Comparison of ENCODE assay signal across 22 cellular contexts in the genomic region with DNA sequence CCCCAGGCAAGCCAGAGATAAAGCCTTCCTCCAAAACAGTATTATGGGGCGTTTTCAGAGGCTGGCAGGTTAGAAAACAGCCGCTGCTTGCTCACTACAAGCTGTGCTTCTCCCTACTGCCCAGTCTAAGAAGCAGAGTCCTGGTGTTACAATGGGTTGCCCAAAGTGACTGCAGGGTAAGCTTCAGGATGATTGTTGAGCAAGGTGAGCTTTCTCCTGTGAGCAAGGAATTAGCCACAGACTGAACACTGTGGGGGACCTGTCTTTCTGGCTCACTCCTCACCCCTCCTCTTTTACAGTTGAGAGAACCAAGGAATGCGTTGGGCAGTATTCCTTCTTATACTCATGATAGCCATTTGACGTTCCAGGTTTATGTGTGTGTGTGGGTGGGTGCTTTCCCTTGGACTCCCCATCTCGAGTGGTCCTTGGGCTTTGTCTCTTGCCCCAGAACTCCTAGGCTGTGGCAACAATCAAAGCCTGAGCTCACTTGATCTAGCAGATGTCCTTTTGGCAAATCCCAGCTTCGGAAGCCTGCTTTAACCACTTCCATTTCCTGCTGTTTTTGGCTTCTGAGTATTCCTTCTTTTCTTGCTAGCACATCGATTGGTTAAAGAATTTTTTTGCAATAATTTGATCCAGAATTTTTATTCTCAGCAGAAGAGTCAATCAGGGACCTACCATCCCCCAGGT. TPM values are rescaled to one million over a fixed set of nuclear protein-coding genes. Genes with fewer than 3 reads are reported as not detected.
DNase-seq lines count a peak whose midpoint lies in the region; ATAC-seq and TF ChIP-seq lines count a peak whose summit lies in the region.
"Had no signal": no experiment of that assay in that cellular context is flagged by ENCODE, and none has a peak within 500 bp of the region (broad histone marks: within the 10 kb centered on the region; RNA-seq: fewer than 3 reads in every experiment).

No MANE protein-coding gene starts in this region.

- H3K27ac ChIP-seq in CD8-positive, alpha-beta T cell (ENCODE audit: low read depth, low read length) = no peak overlapping the region
- H3K27ac ChIP-seq in aorta (ENCODE audit: low read depth in 1 of 2, low read length in 2 of 2) = peak overlapping the region in 1 of 2 donors; percentile 56
- H3K27ac ChIP-seq in transverse colon = no peak overlapping the region
- H3K27ac ChIP-seq: spleen had no signal

- TF ChIP-seq CTCF in CD8-positive, alpha-beta T cell (IDR thresholded peaks at IDR 0.05) = no peak
- no peak for TF ChIP-seq CTCF in transverse colon (IDR thresholded peaks at IDR 0.05)

- no peak overlapping the region for H3K4me3 ChIP-seq in CD8-positive, alpha-beta T cell (ENCODE audit: low read depth, low read length)
- H3K4me3 ChIP-seq in aorta (ENCODE audit: low read length in 2 of 2) = no peak overlapping the region
- H3K4me3 ChIP-seq in transverse colon = no peak overlapping the region
- H3K4me3 ChIP-seq: spleen had no signal

- H3K4me3 Mint-ChIP-seq in CD8-positive, alpha-beta T cell = no peak overlapping the region
- no peak overlapping the region for H3K4me3 Mint-ChIP-seq in T-cell
- H3K4me3 Mint-ChIP-seq in effector memory CD8-positive, alpha-beta T cell = no peak overlapping the region
- H3K4me3 Mint-ChIP-seq in natural killer cell treated with Interleukin-12 subunit alpha and Interleukin-12 subunit beta and Interleukin-15 and Interleukin-18, amount 100 ng/mL, for 72 hours = no peak overlapping the region
- H3K4me3 Mint-ChIP-seq: activated CD4-positive, alpha-beta T cell treated with anti-CD3 and anti-CD28 coated beads, Interleukin-2, amount 10 ng/mL, durations not matched to agents 7 days and 5 days; activated naive CD8-positive, alpha-beta T cell treated with anti-CD3 and anti-CD28 coated beads, Interleukin-2, amount 10 ng/mL, durations not matched to agents 7 days and 5 days; CD14-positive monocyte; T-helper 1 cell treated with Interleukin-12 subunit alpha and Interleukin-12 subunit beta and Interleukin-4 antibody, amounts not matched to agents 30 μg/mL and 1 μg/mL, for 36 hours had no signal

- no peaks in the 10 kb centered on the region for H3K27me3 Mint-ChIP-seq in CD8-positive, alpha-beta T cell (ENCODE audit: low read depth)
- H3K27me3 Mint-ChIP-seq in T-cell = no peaks in the 10 kb centered on the region
- H3K27me3 Mint-ChIP-seq in effector memory CD8-positive, alpha-beta T cell = no peaks in the 10 kb centered on the region
- H3K27me3 Mint-ChIP-seq in natural killer cell treated with Interleukin-12 subunit alpha and Interleukin-12 subunit beta and Interleukin-15 and Interleukin-18, amount 100 ng/mL, for 72 hours = no peaks in the 10 kb centered on the region
- H3K27me3 Mint-ChIP-seq: activated CD4-positive, alpha-beta T cell treated with anti-CD3 and anti-CD28 coated beads, Interleukin-2, amount 10 ng/mL, durations not matched to agents 7 days and 5 days; activated naive CD8-positive, alpha-beta T cell treated with anti-CD3 and anti-CD28 coated beads, Interleukin-2, amount 10 ng/mL, durations not matched to agents 7 days and 5 days had no signal

- 88 to 92% methylated on average over 7 of the region's 7 CpGs for WGBS in aorta, 2 donors
- 92 to 97% methylated on average over 3 to 7 of the region's 7 CpGs for WGBS in transverse colon (ENCODE audit: low coverage in 1 of 2), 2 donors

- peaks cover 86% of the 10 kb centered on the region for H3K36me3 ChIP-seq in CD8-positive, alpha-beta T cell (ENCODE audit: insufficient read depth, low read length)
- H3K36me3 ChIP-seq in aorta (ENCODE audit: control insufficient read depth in 1 of 2, insufficient read depth in 2 of 2, low read length in 1 of 2) (peaks cover 10 to 21% of the 10 kb centered on the region in 2 donors), transverse colon (peaks cover 0 to 80% (median 38%) of the 10 kb centered on the region in 4 donors)

- intact Hi-C loops in CD8-positive, alpha-beta T cell (cut with DNase I, micrococcal nuclease) = no loop called here
- intact Hi-C loops in aorta (cut with DNase I) (no loop called here), transverse colon (cut with DNase I; ENCODE audit: low total_unique reads) (no loop called here)

- no peak for TF ChIP-seq EP300 in transverse colon (IDR thresholded peaks at IDR 0.05; ENCODE audit: low read depth)

- CTCF ChIA-PET in CD8-positive, alpha-beta T cell (lab: Charles Lee) = interaction anchor here (0.7 to 1.6 kb wide), 2 partner anchors 30 to 187 kb away, joined by 3 to 5 read pairs; no protein-coding TSS in a partner anchor
- CTCF ChIA-PET in T-cell (lab: Charles Lee) = no interaction called here

- POLR2A ChIA-PET in CD8-positive, alpha-beta T cell (lab: Charles Lee) = no interaction called here
- POLR2A ChIA-PET in T-cell (lab: Charles Lee) = no interaction called here

- H3K27ac Mint-ChIP-seq in CD8-positive, alpha-beta T cell = peak overlapping the region; percentile 58
- H3K27ac Mint-ChIP-seq in T-cell = peak overlapping the region; percentile 32 to 45
- peak overlapping the region; percentile 5 to 80 for H3K27ac Mint-ChIP-seq in effector memory CD8-positive, alpha-beta T cell
- peak overlapping the region; percentile 34 to 35 for H3K27ac Mint-ChIP-seq in natural killer cell treated with Interleukin-12 subunit alpha and Interleukin-12 subunit beta and Interleukin-15 and Interleukin-18, amount 100 ng/mL, for 72 hours
- H3K27ac Mint-ChIP-seq: activated naive CD8-positive, alpha-beta T cell treated with anti-CD3 and anti-CD28 coated beads, Interleukin-2, amount 10 ng/mL, durations not matched to agents 7 days and 5 days; T-helper 1 cell treated with Interleukin-12 subunit alpha and Interleukin-12 subunit beta and Interleukin-4 antibody, amounts not matched to agents 30 μg/mL and 1 μg/mL, for 36 hours had no signal

- H3K4me1 ChIP-seq in CD8-positive, alpha-beta T cell (ENCODE audit: insufficient read depth, low read length) = no peaks in the 10 kb centered on the region
- H3K4me1 ChIP-seq in aorta (ENCODE audit: control insufficient read depth in 1 of 2, insufficient read depth in 2 of 2, low read length in 2 of 2) (peaks cover 4 to 5% of the 10 kb centered on the region in 2 donors), transverse colon (peaks cover 4 to 18% (median 7%) of the 10 kb centered on the region in 4 donors)
- H3K4me1 ChIP-seq: spleen had no signal

- in situ Hi-C loops in transverse colon (cut with MboI; ENCODE audit: low pct_ligation_motif_present in 1 of 4, low pct_unique_long_range_greater_than_20kb in 1 of 4, low sequenced_read_pairs in 3 of 4) = no loop called here

- H3K9me3 Mint-ChIP-seq in CD8-positive, alpha-beta T cell = no peaks in the 10 kb centered on the region
- no peaks in the 10 kb centered on the region for H3K9me3 Mint-ChIP-seq in T-cell
- H3K9me3 Mint-ChIP-seq in effector memory CD8-positive, alpha-beta T cell = no peaks in the 10 kb centered on the region
- H3K9me3 Mint-ChIP-seq in natural killer cell treated with Interleukin-12 subunit alpha and Interleukin-12 subunit beta and Interleukin-15 and Interleukin-18, amount 100 ng/mL, for 72 hours = no peaks in the 10 kb centered on the region
- H3K9me3 Mint-ChIP-seq: activated CD4-positive, alpha-beta T cell treated with anti-CD3 and anti-CD28 coated beads, Interleukin-2, amount 10 ng/mL, durations not matched to agents 7 days and 5 days; activated naive CD8-positive, alpha-beta T cell treated with anti-CD3 and anti-CD28 coated beads, Interleukin-2, amount 10 ng/mL, durations not matched to agents 7 days and 5 days; CD14-positive monocyte; T-helper 1 cell treated with Interleukin-12 subunit alpha and Interleukin-12 subunit beta and Interleukin-4 antibody, amounts not matched to agents 30 μg/mL and 1 μg/mL, for 36 hours had no signal

- no peak for TF ChIP-seq POLR2A in transverse colon (IDR thresholded peaks at IDR 0.05)

- H3K9me3 ChIP-seq in CD8-positive, alpha-beta T cell (ENCODE audit: low read length) = no peaks in the 10 kb centered on the region
- H3K9me3 ChIP-seq in aorta (ENCODE audit: control insufficient read depth, low read length) (no peaks in the 10 kb centered on the region), transverse colon (no peaks in the 10 kb centered on the region)
- H3K9me3 ChIP-seq: spleen had no signal

- ATAC-seq in CD8-positive, alpha-beta T cell = no peak
- peak in 1 of 4 experiments; percentile 18 for ATAC-seq in T-cell (replicated peaks in 1 of 4)
- ATAC-seq in effector memory CD8-positive, alpha-beta T cell (replicated peaks) = no peak
- ATAC-seq in natural killer cell treated with Interleukin-12 subunit alpha and Interleukin-12 subunit beta and Interleukin-15 and Interleukin-18, amount 100 ng/mL, for 72 hours = no peak
- no peak for ATAC-seq in aorta (ENCODE audit: low FRiP score)

- peaks cover 98% of the 10 kb centered on the region for H3K36me3 Mint-ChIP-seq in CD8-positive, alpha-beta T cell
- peaks cover 85% of the 10 kb centered on the region for H3K36me3 Mint-ChIP-seq in T-cell
- peaks cover 98% of the 10 kb centered on the region for H3K36me3 Mint-ChIP-seq in effector memory CD8-positive, alpha-beta T cell (ENCODE audit: insufficient read depth)
- peaks cover 65% of the 10 kb centered on the region for H3K36me3 Mint-ChIP-seq in natural killer cell treated with Interleukin-12 subunit alpha and Interleukin-12 subunit beta and Interleukin-15 and Interleukin-18, amount 100 ng/mL, for 72 hours

- no peaks in the 10 kb centered on the region for H3K4me1 Mint-ChIP-seq in CD8-positive, alpha-beta T cell (ENCODE audit: low read depth)
- peaks cover 0 to 11% (median 9%) of the 10 kb centered on the region in 3 donors for H3K4me1 Mint-ChIP-seq in T-cell
- H3K4me1 Mint-ChIP-seq in effector memory CD8-positive, alpha-beta T cell (ENCODE audit: low read depth in 2 of 2) = peaks cover 0 to 9% of the 10 kb centered on the region in 2 donors
- peaks cover 20 to 24% of the 10 kb centered on the region in 2 donors for H3K4me1 Mint-ChIP-seq in natural killer cell treated with Interleukin-12 subunit alpha and Interleukin-12 subunit beta and Interleukin-15 and Interleukin-18, amount 100 ng/mL, for 72 hours (ENCODE audit: low read depth in 2 of 2)
- H3K4me1 Mint-ChIP-seq: CD14-positive monocyte had no signal

- no peaks in the 10 kb centered on the region for H3K27me3 ChIP-seq in CD8-positive, alpha-beta T cell (ENCODE audit: insufficient read depth, low read length)
- H3K27me3 ChIP-seq in aorta (ENCODE audit: control insufficient read depth in 1 of 2, insufficient read depth in 2 of 2, low read length in 1 of 2) (no peaks in the 10 kb centered on the region), transverse colon (no peaks in the 10 kb centered on the region)
- H3K27me3 ChIP-seq: spleen had no signal

- no peak for DNase-seq in CD8-positive, alpha-beta T cell
- no peak for DNase-seq in T-cell
- no peak for DNase-seq in effector memory CD8-positive, alpha-beta T cell
- no peak for DNase-seq in natural killer cell treated with Interleukin-12 subunit alpha and Interleukin-12 subunit beta and Interleukin-15 and Interleukin-18, amount 100 ng/mL, for 72 hours (ENCODE audit: low spot score)
- DNase-seq in aorta = no peak
- DNase-seq in transverse colon = no peak
- DNase-seq in occipital lobe (lab: John Stamatoyannopoulos, UW) = no peak
- DNase-seq: activated CD4-positive, alpha-beta T cell treated with anti-CD3 and anti-CD28 coated beads, Interleukin-2, amount 10 ng/mL, durations not matched to agents 7 days and 5 days; activated naive CD8-positive, alpha-beta T cell treated with anti-CD3 and anti-CD28 coated beads, Interleukin-2, amount 10 ng/mL, durations not matched to agents 7 days and 5 days; DMS153; GDM1; IMR-90; NCI-H1105; NCI-H2029; NCI-H226; NCI-H748 treated with DMSO at 0.1 percent for 48 hours; RPMI8226; spleen; stimulated activated CD4-positive, alpha-beta T cell treated with anti-CD3 and anti-CD28 coated beads, Interleukin-2, amount 100 ng/mL, for 48 hours; stimulated activated naive CD4-positive, alpha-beta T cell treated with Interleukin-2 at 50 U/mL for 16 hours had no signal

RNA-seq across cellular contexts. Expression of a gene that starts 47.5 kb away (rescaled TPM):
- total RNA-seq in CD8-positive, alpha-beta T cell = 100 to 1,000 TPM; 226 to 227 TPM
- 100 to 1,000 TPM; 140 to 168 (median 145) TPM for total RNA-seq in T-cell
- 10 to 100 TPM; 44.6 to 74.3 TPM for total RNA-seq in natural killer cell treated with Interleukin-12 subunit alpha and Interleukin-12 subunit beta and Interleukin-15 and Interleukin-18, amount 100 ng/mL, for 72 hours
- total RNA-seq in aorta = 10 to 100 TPM; 44.9 to 75.3 TPM
- 10 to 100 TPM; 30.6 to 30.9 TPM for polyA plus RNA-seq in aorta
- 100 to 1,000 TPM in 1 of 4 donors, 10 to 100 TPM in 3; 40.4 to 173 (median 55.0) TPM for total RNA-seq in transverse colon
- total RNA-seq in occipital lobe = 31.4 TPM
